Comparison of ENCODE assay signal across 36 cellular contexts in the genomic region with DNA sequence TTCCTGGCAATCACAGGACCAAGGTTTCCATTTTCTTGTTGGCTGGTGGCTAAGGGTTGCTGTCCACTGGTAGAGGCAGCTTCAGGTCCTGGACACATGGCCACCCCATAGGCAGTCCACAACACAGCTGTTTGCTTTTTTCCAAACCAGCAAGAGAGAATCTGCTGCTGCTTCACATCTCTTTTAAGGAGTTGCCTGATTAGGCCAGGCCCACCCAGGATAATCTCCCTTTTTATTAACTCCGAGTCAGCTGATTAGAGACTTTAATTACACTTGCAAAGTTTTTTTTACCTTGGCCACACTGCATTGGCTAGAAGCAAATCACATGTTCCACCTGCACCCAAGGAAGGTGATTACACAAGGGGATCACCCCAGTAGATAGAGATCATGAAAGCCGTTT.
"Had no signal": no experiment of that assay in that cellular context is flagged by ENCODE, and none has a peak within 500 bp of the region (broad histone marks: within the 10 kb centered on the region; RNA-seq: fewer than 3 reads in every experiment).

No MANE protein-coding gene starts in this region.

- DNase-seq: Kasumi-1, MG63, MM.1S, MV-4-11, NCI-H1048, NCI-H1092, NCI-H1092 treated with DMSO at 0.1 percent for 48 hours, NCI-H1105, NCI-H1105 treated with DMSO at 0.1 percent for 48 hours, NCI-H1417, NCI-H1417 treated with DMSO at 0.1 percent for 48 hours, NCI-H1436, NCI-H1436 treated with DMSO at 0.1 percent for 48 hours, NCI-H146, NCI-H1694, NCI-H1694 treated with DMSO at 0.1 percent for 48 hours, NCI-H187, NCI-H187 treated with DMSO at 0.1 percent for 48 hours, NCI-H1930, NCI-H2029, NCI-H2029 treated with DMSO at 0.1 percent for 48 hours, NCI-H2081, NCI-H2081 treated with DMSO at 0.1 percent for 48 hours, NCI-H2107, NCI-H2171, NCI-H2171 treated with DMSO at 0.1 percent for 48 hours, NCI-H2227 treated with DMSO at 0.1 percent for 48 hours, NCI-H226, NCI-H345, NCI-H446, NCI-H446 treated with DMSO at 0.1 percent for 48 hours, NCI-H510A, NCI-H510A treated with DMSO at 0.1 percent for 48 hours, NCI-H524, NCI-H524 treated with DMSO at 0.1 percent for 48 hours, NCI-H526 had no signal

- H3K4me3 ChIP-seq: MG63 had no signal

- H3K9me3 ChIP-seq: MG63 had no signal

- H3K36me3 ChIP-seq: MG63 had no signal
